34 cellular contexts compared by ENCODE assay signal in the genomic region with DNA sequence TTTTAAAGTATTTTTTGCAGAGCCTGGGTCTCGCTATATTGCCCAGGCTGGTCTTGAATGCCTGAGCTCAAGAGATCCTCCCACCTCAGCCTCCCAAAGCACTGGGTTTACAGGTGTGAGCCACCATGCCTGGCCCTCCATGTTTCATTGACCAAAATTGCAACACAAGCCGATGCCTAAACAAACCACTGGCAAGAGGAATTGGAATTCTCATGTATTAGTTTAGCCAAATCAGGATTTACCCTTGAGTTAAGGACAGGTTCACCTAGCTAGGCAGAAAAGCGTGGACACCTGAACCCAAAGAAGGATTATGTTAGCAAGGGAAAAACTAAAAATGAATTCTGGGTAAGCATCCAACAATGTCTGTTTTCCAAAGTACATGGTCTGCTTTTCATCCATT.
"Had no signal": no experiment of that assay in that cellular context is flagged by ENCODE, and none has a peak within 500 bp of the region (broad histone marks: within the 10 kb centered on the region; RNA-seq: fewer than 3 reads in every experiment).

No MANE protein-coding gene starts in this region.

- H3K4me3 ChIP-seq: adrenal gland, ascending aorta, body of pancreas, breast epithelium, cardiac muscle cell had no signal

- H3K27me3 ChIP-seq: adrenal gland, ascending aorta, body of pancreas, brain microvascular endothelial cell, breast epithelium, cardiac muscle cell had no signal

- DNase-seq: activated effector memory CD4-positive, alpha-beta T cell treated with anti-CD3 and anti-CD28 coated beads, Interleukin-2, amount 50 U/mL, for 16 hours; activated effector memory CD4-positive, alpha-beta T cell treated with Interleukin-2 at 50 U/mL for 16 hours; activated gamma-delta T cell; activated gamma-delta T cell treated with Interleukin-2 at 50 U/mL for 16 hours; activated naive CD4-positive, alpha-beta T cell; activated naive CD4-positive, alpha-beta T cell treated with anti-CD3 and anti-CD28 coated beads for 36 hours; activated naive CD4-positive, alpha-beta T cell treated with anti-CD3 and anti-CD28 coated beads, Interleukin-2, amount 10 ng/mL, durations not matched to agents 7 days and 5 days; activated naive CD4-positive, alpha-beta T cell treated with anti-CD3 and anti-CD28 coated beads, Interleukin-2, amount 50 U/mL, for 16 hours; activated naive CD4-positive, alpha-beta T cell treated with Interleukin-2 at 50 U/mL for 16 hours; activated naive CD8-positive, alpha-beta T cell treated with anti-CD3 and anti-CD28 coated beads for 36 hours; activated naive CD8-positive, alpha-beta T cell treated with anti-CD3 and anti-CD28 coated beads, Interleukin-2, amount 10 ng/mL, durations not matched to agents 7 days and 5 days; activated naive CD8-positive, alpha-beta T cell treated with anti-CD3 and anti-CD28 coated beads, Interleukin-2, amount 50 U/mL, for 24 hours; activated T-cell treated with anti-CD3 and anti-CD28 coated beads, Interleukin-2, amount 50 U/mL, for 1 hour; activated T-cell treated with anti-CD3 and anti-CD28 coated beads, Interleukin-2, amount 50 U/mL, for 24 hours; activated T-cell treated with anti-CD3 and anti-CD28 coated beads, Interleukin-2, amount 50 U/mL, for 4 hours; activated T-cell treated with anti-CD3 and anti-CD28 coated beads, Interleukin-2, amount 50 U/mL, for 48 hours; activated T-cell treated with anti-CD3 and anti-CD28 coated beads, Interleukin-2, amount 50 U/mL, for 72 hours; adrenal gland; amniotic stem cell; amygdala; anterior cingulate cortex; aorta; body of pancreas; brain microvascular endothelial cell; caudate nucleus; central memory CD4-positive, alpha-beta T cell; cerebellar nuclear complex had no signal

- H3K4me1 ChIP-seq: breast epithelium had no signal

- H3K27ac ChIP-seq: adrenal gland, ascending aorta, body of pancreas, brain microvascular endothelial cell, breast epithelium, cardiac muscle cell had no signal

- ATAC-seq: activated naive CD4-positive, alpha-beta T cell treated with anti-CD3 and anti-CD28 coated beads, Interleukin-2, amount 50 U/mL, for 72 hours; activated naive CD8-positive, alpha-beta T cell treated with anti-CD3 and anti-CD28 coated beads, Interleukin-2, amount 50 U/mL, for 24 hours; activated T-cell treated with anti-CD3 and anti-CD28 coated beads, Interleukin-2, amount 50 U/mL, for 4 hours; activated T-cell treated with anti-CD3 and anti-CD28 coated beads, Interleukin-2, amount 50 U/mL, for 72 hours; activated T-helper 17 cell treated with anti-CD3 and anti-CD28 coated beads, Interleukin-2, amount 50 U/mL, for 72 hours; body of pancreas had no signal

- H3K36me3 ChIP-seq: adrenal gland, ascending aorta, brain microvascular endothelial cell, breast epithelium, cardiac muscle cell had no signal

- FAIRE-seq: astrocyte, bronchial epithelial cell had no signal
